In the genomic region with DNA sequence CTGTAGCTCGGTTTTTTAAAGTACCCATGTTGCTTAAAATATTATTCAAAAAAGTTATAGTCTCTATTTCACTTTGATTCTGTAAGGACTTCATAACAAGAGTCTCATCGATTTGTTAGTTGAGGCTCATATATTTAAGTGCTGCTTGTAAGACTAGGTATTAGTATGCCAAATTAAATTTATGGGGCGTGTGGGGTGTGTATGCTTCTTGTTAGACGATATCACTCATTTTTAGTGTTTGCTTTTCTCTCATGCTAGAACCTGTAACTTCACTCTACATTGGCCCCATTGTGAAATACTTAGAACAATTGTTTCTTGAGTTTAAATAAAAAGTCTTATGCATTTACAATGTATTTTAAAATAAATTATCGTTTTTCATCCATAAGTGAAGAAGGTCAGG, we compare ENCODE assay signal across 18 cellular contexts.
A peak's percentile ranks its signal among the peaks of the same experiment; 100 is the strongest.
DNase-seq lines count a peak whose midpoint lies in the region; ATAC-seq and TF ChIP-seq lines count a peak whose summit lies in the region.
"Had no signal": no experiment of that assay in that cellular context is flagged by ENCODE, and none has a peak within 500 bp of the region (broad histone marks: within the 10 kb centered on the region; RNA-seq: fewer than 3 reads in every experiment).

No MANE protein-coding gene starts in this region.

- no peak overlapping the region for H3K27ac ChIP-seq in esophagus muscularis mucosa (replicated peaks in 1 of 4)

- 73% methylated on average over 5 of the region's 5 CpGs for WGBS in esophagus muscularis mucosa

- no peak for ATAC-seq in HG03097 (IDR thresholded peaks at IDR 0.05; ENCODE audit: low FRiP score, unreplicated experiment)
- ATAC-seq: GM12878, GM23338, HCT116 had no signal

- no peak for TF ChIP-seq POLR2A in esophagus muscularis mucosa (IDR thresholded peaks at IDR 0.05; ENCODE audit: low read depth)

- H3K27me3 ChIP-seq in esophagus muscularis mucosa, result no peaks in the 10 kb centered on the region

- no peak for TF ChIP-seq CTCF in esophagus muscularis mucosa (IDR thresholded peaks at IDR 0.05)

- no peaks in the 10 kb centered on the region for H3K36me3 ChIP-seq in esophagus muscularis mucosa

- H3K9me3 ChIP-seq in esophagus muscularis mucosa, result no peaks in the 10 kb centered on the region

- H3K4me3 ChIP-seq in esophagus muscularis mucosa, result no peak overlapping the region
- H3K4me3 ChIP-seq: GM12878, GM23338 had no signal

- H3K4me1 ChIP-seq in esophagus muscularis mucosa, result no peaks in the 10 kb centered on the region

- DNase-seq in DMS79 (lab: John Stamatoyannopoulos, UW) (peak; percentile 80), NCI-H69 (lab: John Stamatoyannopoulos, UW) (peak; percentile 76), left kidney (ENCODE audit: low read depth, low spot score) (peak; percentile 76), renal cortical epithelial cell (ENCODE audit: low read depth) (peak; percentile 2), esophagus muscularis mucosa (ENCODE audit: extremely low spot score) (no peak)
- DNase-seq in stimulated activated CD4-positive, alpha-beta T cell treated with anti-CD3 and anti-CD28 coated beads, Interleukin-12 subunit alpha, Interleukin-12 subunit beta, amount 100 ng/mL, for 4 hours, result no peak
- DNase-seq: C1 segment of cervical spinal cord; Calu3; CD4-positive, alpha-beta memory T cell; COR-L47; DMS53; EL; GDM1; H9 had no signal

- intact Hi-C loops in esophagus muscularis mucosa (cut with DNase I), result no loop called here

- no peak for TF ChIP-seq EP300 in esophagus muscularis mucosa (IDR thresholded peaks at IDR 0.05)

Comparison
In these comparisons a context has a peak if more than half of its experiments do, and no peak if none do; other contexts are left out.
1. DNase-seq: peak in DMS79 (single experiment), NCI-H69 (single experiment), left kidney (single experiment) and renal cortical epithelial cell (single experiment); none in esophagus muscularis mucosa (single experiment) and stimulated activated CD4-positive, alpha-beta T cell treated with anti-CD3 and anti-CD28 coated beads, Interleukin-12 subunit alpha, Interleukin-12 subunit beta, amount 100 ng/mL, for 4 hours (single experiment).